1 cellular context compared by ENCODE assay signal in the genomic region with DNA sequence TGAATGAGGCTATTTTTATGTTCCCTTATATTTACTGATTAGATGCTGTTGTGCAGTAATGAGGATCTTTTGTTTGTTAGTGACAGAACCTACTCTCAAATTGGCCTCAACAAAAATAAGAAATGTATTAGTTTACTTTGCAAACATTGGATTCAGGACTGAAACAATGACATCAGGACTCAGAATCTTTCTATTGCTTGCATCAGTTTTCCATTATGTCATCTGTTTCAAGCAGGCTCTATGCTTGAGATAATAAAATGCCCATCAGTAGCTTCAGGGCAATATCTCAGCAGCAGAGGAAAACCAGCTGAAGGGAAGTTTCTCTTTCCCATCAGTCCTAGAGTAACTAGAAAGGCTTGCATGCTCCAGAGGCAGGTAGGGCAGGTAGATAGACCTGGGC.
TF ChIP-seq lines count a peak whose summit lies in the region.

No MANE protein-coding gene starts in this region.

TF ChIP-seq in SK-N-SH treated with all-trans-retinoic acid at 6 μM for 48 hours, 23 proteins besides CTCF, POLR2A, EP300 and RAD21 (continued from another document):
- TF ChIP-seq, protein P1, sequence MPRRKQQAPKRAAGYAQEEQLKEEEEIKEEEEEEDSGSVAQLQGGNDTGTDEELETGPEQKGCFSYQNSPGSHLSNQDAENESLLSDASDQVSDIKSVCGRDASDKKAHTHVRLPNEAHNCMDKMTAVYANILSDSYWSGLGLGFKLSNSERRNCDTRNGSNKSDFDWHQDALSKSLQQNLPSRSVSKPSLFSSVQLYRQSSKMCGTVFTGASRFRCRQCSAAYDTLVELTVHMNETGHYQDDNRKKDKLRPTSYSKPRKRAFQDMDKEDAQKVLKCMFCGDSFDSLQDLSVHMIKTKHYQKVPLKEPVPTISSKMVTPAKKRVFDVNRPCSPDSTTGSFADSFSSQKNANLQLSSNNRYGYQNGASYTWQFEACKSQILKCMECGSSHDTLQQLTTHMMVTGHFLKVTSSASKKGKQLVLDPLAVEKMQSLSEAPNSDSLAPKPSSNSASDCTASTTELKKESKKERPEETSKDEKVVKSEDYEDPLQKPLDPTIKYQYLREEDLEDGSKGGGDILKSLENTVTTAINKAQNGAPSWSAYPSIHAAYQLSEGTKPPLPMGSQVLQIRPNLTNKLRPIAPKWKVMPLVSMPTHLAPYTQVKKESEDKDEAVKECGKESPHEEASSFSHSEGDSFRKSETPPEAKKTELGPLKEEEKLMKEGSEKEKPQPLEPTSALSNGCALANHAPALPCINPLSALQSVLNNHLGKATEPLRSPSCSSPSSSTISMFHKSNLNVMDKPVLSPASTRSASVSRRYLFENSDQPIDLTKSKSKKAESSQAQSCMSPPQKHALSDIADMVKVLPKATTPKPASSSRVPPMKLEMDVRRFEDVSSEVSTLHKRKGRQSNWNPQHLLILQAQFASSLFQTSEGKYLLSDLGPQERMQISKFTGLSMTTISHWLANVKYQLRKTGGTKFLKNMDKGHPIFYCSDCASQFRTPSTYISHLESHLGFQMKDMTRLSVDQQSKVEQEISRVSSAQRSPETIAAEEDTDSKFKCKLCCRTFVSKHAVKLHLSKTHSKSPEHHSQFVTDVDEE (CRISPR knock-in tag; IDR thresholded peaks at IDR 0.05) = no peak
- TF ChIP-seq, protein P2, sequence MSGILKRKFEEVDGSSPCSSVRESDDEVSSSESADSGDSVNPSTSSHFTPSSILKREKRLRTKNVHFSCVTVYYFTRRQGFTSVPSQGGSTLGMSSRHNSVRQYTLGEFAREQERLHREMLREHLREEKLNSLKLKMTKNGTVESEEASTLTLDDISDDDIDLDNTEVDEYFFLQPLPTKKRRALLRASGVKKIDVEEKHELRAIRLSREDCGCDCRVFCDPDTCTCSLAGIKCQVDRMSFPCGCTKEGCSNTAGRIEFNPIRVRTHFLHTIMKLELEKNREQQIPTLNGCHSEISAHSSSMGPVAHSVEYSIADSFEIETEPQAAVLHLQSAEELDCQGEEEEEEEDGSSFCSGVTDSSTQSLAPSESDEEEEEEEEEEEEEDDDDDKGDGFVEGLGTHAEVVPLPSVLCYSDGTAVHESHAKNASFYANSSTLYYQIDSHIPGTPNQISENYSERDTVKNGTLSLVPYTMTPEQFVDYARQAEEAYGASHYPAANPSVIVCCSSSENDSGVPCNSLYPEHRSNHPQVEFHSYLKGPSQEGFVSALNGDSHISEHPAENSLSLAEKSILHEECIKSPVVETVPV (CRISPR knock-in tag; IDR thresholded peaks at IDR 0.05) = no peak
- TF ChIP-seq ZNF565 (CRISPR knock-in tag; conservative IDR thresholded peaks at IDR 0.05; ENCODE audit: low read depth) (no peak), TOX (CRISPR knock-in tag; IDR thresholded peaks at IDR 0.05; ENCODE audit: borderline replicate concordance) (no peak), CSDC2 (CRISPR knock-in tag; IDR thresholded peaks at IDR 0.05) (no peak), RARB (CRISPR knock-in tag; IDR thresholded peaks at IDR 0.05) (no peak), ZC3H10 (CRISPR knock-in tag; IDR thresholded peaks at IDR 0.05) (no peak), ARNTL (CRISPR knock-in tag; IDR thresholded peaks at IDR 0.05; ENCODE audit: borderline replicate concordance, low read depth) (no peak), TCF4 (CRISPR knock-in tag; IDR thresholded peaks at IDR 0.05; ENCODE audit: borderline replicate concordance) (no peak), SNAI2 (CRISPR knock-in tag; IDR thresholded peaks at IDR 0.05) (no peak), OSR1 (CRISPR knock-in tag; IDR thresholded peaks at IDR 0.05) (no peak)
- TF ChIP-seq, protein P3, sequence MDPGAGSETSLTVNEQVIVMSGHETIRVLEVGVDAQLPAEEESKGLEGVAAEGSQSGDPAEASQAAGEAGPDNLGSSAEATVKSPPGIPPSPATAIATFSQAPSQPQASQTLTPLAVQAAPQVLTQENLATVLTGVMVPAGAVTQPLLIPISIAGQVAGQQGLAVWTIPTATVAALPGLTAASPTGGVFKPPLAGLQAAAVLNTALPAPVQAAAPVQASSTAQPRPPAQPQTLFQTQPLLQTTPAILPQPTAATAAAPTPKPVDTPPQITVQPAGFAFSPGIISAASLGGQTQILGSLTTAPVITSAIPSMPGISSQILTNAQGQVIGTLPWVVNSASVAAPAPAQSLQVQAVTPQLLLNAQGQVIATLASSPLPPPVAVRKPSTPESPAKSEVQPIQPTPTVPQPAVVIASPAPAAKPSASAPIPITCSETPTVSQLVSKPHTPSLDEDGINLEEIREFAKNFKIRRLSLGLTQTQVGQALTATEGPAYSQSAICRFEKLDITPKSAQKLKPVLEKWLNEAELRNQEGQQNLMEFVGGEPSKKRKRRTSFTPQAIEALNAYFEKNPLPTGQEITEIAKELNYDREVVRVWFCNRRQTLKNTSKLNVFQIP (CRISPR knock-in tag; IDR thresholded peaks at IDR 0.05; ENCODE audit: borderline replicate concordance, low read depth) = no peak
- TF ChIP-seq, protein P4, sequence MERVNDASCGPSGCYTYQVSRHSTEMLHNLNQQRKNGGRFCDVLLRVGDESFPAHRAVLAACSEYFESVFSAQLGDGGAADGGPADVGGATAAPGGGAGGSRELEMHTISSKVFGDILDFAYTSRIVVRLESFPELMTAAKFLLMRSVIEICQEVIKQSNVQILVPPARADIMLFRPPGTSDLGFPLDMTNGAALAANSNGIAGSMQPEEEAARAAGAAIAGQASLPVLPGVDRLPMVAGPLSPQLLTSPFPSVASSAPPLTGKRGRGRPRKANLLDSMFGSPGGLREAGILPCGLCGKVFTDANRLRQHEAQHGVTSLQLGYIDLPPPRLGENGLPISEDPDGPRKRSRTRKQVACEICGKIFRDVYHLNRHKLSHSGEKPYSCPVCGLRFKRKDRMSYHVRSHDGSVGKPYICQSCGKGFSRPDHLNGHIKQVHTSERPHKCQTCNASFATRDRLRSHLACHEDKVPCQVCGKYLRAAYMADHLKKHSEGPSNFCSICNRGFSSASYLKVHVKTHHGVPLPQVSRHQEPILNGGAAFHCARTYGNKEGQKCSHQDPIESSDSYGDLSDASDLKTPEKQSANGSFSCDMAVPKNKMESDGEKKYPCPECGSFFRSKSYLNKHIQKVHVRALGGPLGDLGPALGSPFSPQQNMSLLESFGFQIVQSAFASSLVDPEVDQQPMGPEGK (CRISPR knock-in tag; IDR thresholded peaks at IDR 0.05; ENCODE audit: borderline replicate concordance) = no peak
- TF ChIP-seq, protein P5, sequence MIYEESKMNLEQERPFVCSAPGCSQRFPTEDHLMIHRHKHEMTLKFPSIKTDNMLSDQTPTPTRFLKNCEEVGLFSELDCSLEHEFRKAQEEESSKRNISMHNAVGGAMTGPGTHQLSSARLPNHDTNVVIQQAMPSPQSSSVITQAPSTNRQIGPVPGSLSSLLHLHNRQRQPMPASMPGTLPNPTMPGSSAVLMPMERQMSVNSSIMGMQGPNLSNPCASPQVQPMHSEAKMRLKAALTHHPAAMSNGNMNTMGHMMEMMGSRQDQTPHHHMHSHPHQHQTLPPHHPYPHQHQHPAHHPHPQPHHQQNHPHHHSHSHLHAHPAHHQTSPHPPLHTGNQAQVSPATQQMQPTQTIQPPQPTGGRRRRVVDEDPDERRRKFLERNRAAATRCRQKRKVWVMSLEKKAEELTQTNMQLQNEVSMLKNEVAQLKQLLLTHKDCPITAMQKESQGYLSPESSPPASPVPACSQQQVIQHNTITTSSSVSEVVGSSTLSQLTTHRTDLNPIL (CRISPR knock-in tag; IDR thresholded peaks at IDR 0.05; ENCODE audit: low read depth) = no peak
TF ChIP-seq in SK-N-SH treated with all-trans-retinoic acid at 6 μM for 48 hours: peak in this region for 0.
